In the genomic region with DNA sequence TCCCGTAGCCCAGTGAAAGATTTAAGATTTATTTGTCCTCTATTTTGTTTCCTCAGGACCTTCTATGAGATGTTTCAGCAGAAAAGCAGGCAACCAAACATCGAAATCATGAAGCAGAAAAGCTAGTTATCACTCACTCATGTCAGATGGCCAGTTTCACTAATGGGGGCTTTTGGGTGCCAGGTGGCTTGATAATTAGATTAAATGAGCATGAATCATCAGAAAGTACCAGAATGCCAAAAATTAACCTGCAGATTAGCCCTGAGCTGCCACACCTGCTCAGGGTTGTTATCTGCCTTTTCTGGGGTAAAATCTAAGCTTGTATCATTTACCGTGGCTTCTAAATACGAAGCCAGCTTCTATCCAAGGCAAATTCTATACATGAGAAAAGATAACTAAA, we compare ENCODE assay signal across 26 cellular contexts.
"Had no signal": no experiment of that assay in that cellular context is flagged by ENCODE, and none has a peak within 500 bp of the region (broad histone marks: within the 10 kb centered on the region; RNA-seq: fewer than 3 reads in every experiment).

No MANE protein-coding gene starts in this region.

- H3K27me3 Mint-ChIP-seq: natural killer cell treated with Interleukin-12 subunit alpha and Interleukin-12 subunit beta and Interleukin-15 and Interleukin-18, amount 100 ng/mL, for 72 hours; stimulated activated naive CD8-positive, alpha-beta T cell treated with anti-CD3 and anti-CD28 coated beads, Interleukin-15, amount 100 ng/mL, for 72 hours had no signal

- H3K27me3 ChIP-seq: left lung, right lobe of liver, suprapubic skin, transverse colon, upper lobe of right lung, uterus had no signal

- ATAC-seq: gastroesophageal sphincter; heart right ventricle; left cardiac atrium; left lung; mucosa of descending colon; natural killer cell treated with Interleukin-12 subunit alpha and Interleukin-12 subunit beta and Interleukin-15 and Interleukin-18, amount 100 ng/mL, for 72 hours; right lobe of liver; stimulated activated naive B cell treated with anti-CD40 and anti-IgM and Interleukin-4, amounts not matched to agents 10 μg/mL and 1 μg/mL and 100 μg/mL, for 72 hours; stimulated activated naive CD8-positive, alpha-beta T cell treated with anti-CD3 and anti-CD28 coated beads, Interleukin-15, amount 100 ng/mL, for 72 hours; upper lobe of right lung had no signal

- H3K4me3 ChIP-seq: dorsolateral prefrontal cortex, gastroesophageal sphincter, heart right ventricle, left lung, mucosa of descending colon, neural progenitor cell, right lobe of liver, suprapubic skin, transverse colon, upper lobe of right lung, uterus had no signal

- H3K9me3 Mint-ChIP-seq: mesothelial cell of epicardium; neural progenitor cell; stimulated activated naive B cell treated with anti-CD40 and anti-IgM and Interleukin-4, amounts not matched to agents 10 μg/mL and 1 μg/mL and 100 μg/mL, for 72 hours had no signal

- H3K36me3 Mint-ChIP-seq: mesothelial cell of epicardium; naive B cell; natural killer cell treated with Interleukin-12 subunit alpha and Interleukin-12 subunit beta and Interleukin-15 and Interleukin-18, amount 100 ng/mL, for 72 hours; neural progenitor cell; stimulated activated naive B cell treated with anti-CD40 and anti-IgM and Interleukin-4, amounts not matched to agents 10 μg/mL and 1 μg/mL and 100 μg/mL, for 72 hours had no signal

- H3K27ac Mint-ChIP-seq: mesothelial cell of epicardium; naive B cell; natural killer cell treated with Interleukin-12 subunit alpha and Interleukin-12 subunit beta and Interleukin-15 and Interleukin-18, amount 100 ng/mL, for 72 hours; neural progenitor cell; progenitor cell of endocrine pancreas; stimulated activated naive B cell treated with anti-CD40 and anti-IgM and Interleukin-4, amounts not matched to agents 10 μg/mL and 1 μg/mL and 100 μg/mL, for 72 hours; stimulated activated naive CD8-positive, alpha-beta T cell treated with anti-CD3 and anti-CD28 coated beads, Interleukin-15, amount 100 ng/mL, for 72 hours had no signal

- H3K4me1 Mint-ChIP-seq: stimulated activated naive CD8-positive, alpha-beta T cell treated with anti-CD3 and anti-CD28 coated beads, Interleukin-15, amount 100 ng/mL, for 72 hours had no signal

- H3K36me3 ChIP-seq: gastroesophageal sphincter, heart right ventricle, left lung, neural progenitor cell, right lobe of liver, suprapubic skin, transverse colon, upper lobe of right lung, uterus had no signal

- H3K4me3 Mint-ChIP-seq: mesothelial cell of epicardium; naive B cell; natural killer cell treated with Interleukin-12 subunit alpha and Interleukin-12 subunit beta and Interleukin-15 and Interleukin-18, amount 100 ng/mL, for 72 hours; neural progenitor cell; stimulated activated naive B cell treated with anti-CD40 and anti-IgM and Interleukin-4, amounts not matched to agents 10 μg/mL and 1 μg/mL and 100 μg/mL, for 72 hours; stimulated activated naive CD8-positive, alpha-beta T cell treated with anti-CD3 and anti-CD28 coated beads, Interleukin-15, amount 100 ng/mL, for 72 hours had no signal

- H3K9me3 ChIP-seq: gastroesophageal sphincter, heart right ventricle, left lung, mucosa of descending colon, right lobe of liver, suprapubic skin, transverse colon, upper lobe of right lung, uterus had no signal

- H3K4me1 ChIP-seq: gastroesophageal sphincter, left lung, parathyroid adenoma, right lobe of liver, suprapubic skin, transverse colon, upper lobe of right lung had no signal

- DNase-seq: dorsolateral prefrontal cortex; effector CD4-positive, alpha-beta T cell; glutamatergic neuron; heart right ventricle; hippocampal formation; left cardiac atrium; left lung; mesenchymal stem cell; mucosa of descending colon; naive B cell; right lobe of liver; small intestine; stimulated activated CD4-positive, alpha-beta T cell treated with anti-CD3 and anti-CD28 coated beads, Interleukin-15, amount 100 ng/mL, for 24 hours; stimulated activated CD4-positive, alpha-beta T cell treated with anti-CD3 and anti-CD28 coated beads, Interleukin-2, amount 100 ng/mL, for 48 hours; stimulated activated naive B cell treated with anti-CD40 and anti-IgM and Interleukin-4, amounts not matched to agents 10 μg/mL and 1 μg/mL and 100 μg/mL, for 72 hours; stimulated activated naive CD8-positive, alpha-beta T cell treated with anti-CD3 and anti-CD28 coated beads, Interleukin-15, amount 100 ng/mL, for 72 hours; transverse colon; upper lobe of right lung; uterus had no signal
